Comparison of ENCODE assay signal across 15 cellular contexts in the genomic region with DNA sequence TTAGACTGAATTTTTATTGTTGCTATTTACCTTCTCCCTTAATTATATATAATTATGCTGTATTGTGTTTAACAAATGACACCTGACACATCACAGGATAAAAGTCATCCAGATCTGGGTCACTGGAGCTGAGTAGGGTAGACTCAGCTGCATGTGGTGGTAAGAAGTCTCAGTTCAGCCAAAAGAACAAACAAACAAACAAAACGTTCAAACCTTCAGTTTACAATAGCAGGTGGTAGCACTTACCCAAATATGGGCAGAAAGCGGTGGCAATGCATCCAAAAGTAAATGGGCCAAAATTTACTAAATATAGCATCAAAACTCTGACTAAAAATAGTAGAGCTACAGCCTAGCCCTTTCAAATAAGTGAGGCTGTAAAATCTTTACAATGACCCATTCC. TPM values are rescaled to one million over a fixed set of nuclear protein-coding genes. Genes with fewer than 3 reads are reported as not detected.
A peak's percentile ranks its signal among the peaks of the same experiment; 100 is the strongest.
DNase-seq lines count a peak whose midpoint lies in the region; ATAC-seq and TF ChIP-seq lines count a peak whose summit lies in the region.
"Had no signal": no experiment of that assay in that cellular context is flagged by ENCODE, and none has a peak within 500 bp of the region (broad histone marks: within the 10 kb centered on the region; RNA-seq: fewer than 3 reads in every experiment).

No MANE protein-coding gene starts in this region.

- no peak overlapping the region for H3K14ac ChIP-seq in IMR-90 (replicated peaks; ENCODE audit: low read depth, low read length)

- no peak overlapping the region for H2BK15ac ChIP-seq in IMR-90 (ENCODE audit: low read depth, low read length)

- in situ Hi-C loops in IMR-90 (cut with MboI; ENCODE audit: low sequenced_read_pairs) = no loop called here

- no peak overlapping the region for H3K27ac Mint-ChIP-seq in activated CD8-positive, alpha-beta T cell treated with anti-CD3 and anti-CD28 coated beads, Interleukin-2, amount 10 ng/mL, durations not matched to agents 7 days and 5 days
- H3K27ac Mint-ChIP-seq: activated CD4-positive, alpha-beta T cell treated with anti-CD3 and anti-CD28 coated beads, Interleukin-2, amount 10 ng/mL, durations not matched to agents 7 days and 5 days had no signal

- no CpG with 5 or more reads among the region's 2 CpGs for WGBS in IMR-90 (ENCODE audit: extremely low coverage in 2 of 2, insufficient read length in 1 of 2), 2 experiments

- H3K4ac ChIP-seq in IMR-90 (ENCODE audit: low read depth, low read length) = no peak overlapping the region

- H3K9me3 Mint-ChIP-seq in activated CD8-positive, alpha-beta T cell treated with anti-CD3 and anti-CD28 coated beads, Interleukin-2, amount 10 ng/mL, durations not matched to agents 7 days and 5 days (ENCODE audit: insufficient read depth) = no peaks in the 10 kb centered on the region
- H3K9me3 Mint-ChIP-seq: activated CD4-positive, alpha-beta T cell treated with anti-CD3 and anti-CD28 coated beads, Interleukin-2, amount 10 ng/mL, durations not matched to agents 7 days and 5 days had no signal

- intact Hi-C loops in IMR-90 (cut with micrococcal nuclease) = no loop called here

- no peak overlapping the region for H3K56ac ChIP-seq in IMR-90 (ENCODE audit: extremely low read depth, insufficient read depth, low read length)

- no TSS peak for BruUV-seq in IMR-90 (replicated peaks; lab: Mats Ljungman, UMichigan)

- CTCF ChIA-PET in IMR-90 (lab: Yijun Ruan, JAX) = no interaction called here
- CTCF ChIA-PET in activated CD8-positive, alpha-beta T cell treated with anti-CD3 and anti-CD28 coated beads, Interleukin-2, amount 10 ng/mL, durations not matched to agents 7 days and 5 days (lab: Charles Lee) = no interaction called here

- H3K27ac ChIP-seq in IMR-90 (ENCODE audit: insufficient read depth, low read length) = no peak overlapping the region
- H3K27ac ChIP-seq: pancreas had no signal

- H3K4me1 Mint-ChIP-seq in activated CD8-positive, alpha-beta T cell treated with anti-CD3 and anti-CD28 coated beads, Interleukin-2, amount 10 ng/mL, durations not matched to agents 7 days and 5 days (ENCODE audit: low read depth) = no peaks in the 10 kb centered on the region
- H3K4me1 Mint-ChIP-seq: activated CD4-positive, alpha-beta T cell treated with anti-CD3 and anti-CD28 coated beads, Interleukin-2, amount 10 ng/mL, durations not matched to agents 7 days and 5 days; central memory CD8-positive, alpha-beta T cell had no signal

- no peak for DNase-seq in IMR-90
- DNase-seq in amniotic stem cell (lab: John Stamatoyannopoulos, UW) = no peak
- DNase-seq in activated CD8-positive, alpha-beta T cell treated with anti-CD3 and anti-CD28 coated beads, Interleukin-2, amount 10 ng/mL, durations not matched to agents 7 days and 5 days = no peak
- DNase-seq in activated CD8-positive, alpha-beta memory T cell treated with anti-CD3 and anti-CD28 coated beads, Interleukin-2, amount 50 U/mL, for 48 hours = no peak
- DNase-seq: activated CD4-positive, alpha-beta T cell treated with anti-CD3 and anti-CD28 coated beads, Interleukin-2, amount 10 ng/mL, durations not matched to agents 7 days and 5 days; activated naive CD4-positive, alpha-beta T cell treated with Interleukin-2 at 50 U/mL for 16 hours; mesendoderm; pancreas; SW 1271 had no signal

- H3K4me3 ChIP-seq in IMR-90 (ENCODE audit: insufficient read depth, low read depth, low read length) = no peak overlapping the region
- H3K4me3 ChIP-seq: pancreas had no signal

- H3K9me3 ChIP-seq in IMR-90 (ENCODE audit: control insufficient read depth, insufficient read depth, low read length) = no peaks in the 10 kb centered on the region; the same call in 1 of the 2 replicates
- H3K9me3 ChIP-seq: pancreas had no signal

- no peaks in the 10 kb centered on the region for H3K36me3 ChIP-seq in IMR-90 (ENCODE audit: control insufficient read depth, insufficient read depth, low read length)
- H3K36me3 ChIP-seq: pancreas had no signal

- H2AK9ac ChIP-seq in IMR-90 (replicated peaks; ENCODE audit: low read depth, low read length, poor library complexity) = no peak overlapping the region

- H2BK20ac ChIP-seq in IMR-90 (ENCODE audit: low read depth, low read length) = peak overlapping the region; percentile 55; the same call in 1 of the 2 replicates

- H3K23ac ChIP-seq in IMR-90 (ENCODE audit: low read depth, low read length) = no peak overlapping the region

- H3K9me1 ChIP-seq in IMR-90 (ENCODE audit: insufficient read depth, low read length) = no peaks in the 10 kb centered on the region

- no peak overlapping the region for H3K4me2 ChIP-seq in IMR-90 (ENCODE audit: low read depth, low read length)

- no peaks in the 10 kb centered on the region for H3K4me1 ChIP-seq in IMR-90 (ENCODE audit: control insufficient read depth, insufficient read depth, low read length)
- H3K4me1 ChIP-seq: pancreas had no signal

- no peak overlapping the region for H3K18ac ChIP-seq in IMR-90 (ENCODE audit: low read depth, low read length)

- H3K36me3 Mint-ChIP-seq in activated CD8-positive, alpha-beta T cell treated with anti-CD3 and anti-CD28 coated beads, Interleukin-2, amount 10 ng/mL, durations not matched to agents 7 days and 5 days (ENCODE audit: low read depth) = no peaks in the 10 kb centered on the region

- no peak overlapping the region for H4K91ac ChIP-seq in IMR-90 (ENCODE audit: insufficient read depth, low read depth, low read length)

- no peaks in the 10 kb centered on the region for H3K79me1 ChIP-seq in IMR-90 (ENCODE audit: low read depth in 1 of 2, low read length in 2 of 2)

- H2AK5ac ChIP-seq in IMR-90 (ENCODE audit: low read depth, low read length) = no peak overlapping the region

- no peaks in the 10 kb centered on the region for H4K20me1 ChIP-seq in IMR-90 (ENCODE audit: insufficient read depth, low read length)

- H3K4me3 Mint-ChIP-seq in activated CD8-positive, alpha-beta T cell treated with anti-CD3 and anti-CD28 coated beads, Interleukin-2, amount 10 ng/mL, durations not matched to agents 7 days and 5 days = no peak overlapping the region
- H3K4me3 Mint-ChIP-seq: activated CD4-positive, alpha-beta T cell treated with anti-CD3 and anti-CD28 coated beads, Interleukin-2, amount 10 ng/mL, durations not matched to agents 7 days and 5 days; central memory CD8-positive, alpha-beta T cell had no signal

- H4K5ac ChIP-seq in IMR-90 (ENCODE audit: low read depth, low read length) = no peak overlapping the region

- ATAC-seq in GM18517 (IDR thresholded peaks at IDR 0.05; ENCODE audit: unreplicated experiment) (peak; percentile 42), GM21381 (IDR thresholded peaks at IDR 0.05; ENCODE audit: unreplicated experiment) (peak; percentile 31), HG02970 (IDR thresholded peaks at IDR 0.05; ENCODE audit: low FRiP score, unreplicated experiment) (peak; percentile 14), IMR-90 (ENCODE audit: low read depth) (no peak), GM19455 (IDR thresholded peaks at IDR 0.05; ENCODE audit: unreplicated experiment) (no peak)
- no peak for ATAC-seq in activated CD8-positive, alpha-beta T cell treated with anti-CD3 and anti-CD28 coated beads, Interleukin-2, amount 10 ng/mL, durations not matched to agents 7 days and 5 days
- ATAC-seq: esophagus mucosa, pancreas had no signal

- no peak overlapping the region for H2BK5ac ChIP-seq in IMR-90 (ENCODE audit: low read depth, low read length, poor library complexity, severe bottlenecking)

- no peak overlapping the region for H2AFZ ChIP-seq in IMR-90 (replicated peaks; ENCODE audit: low read length, poor library complexity)

- dilution Hi-C loops in IMR-90 (cut with HindIII; ENCODE audit: low sequenced_read_pairs, unreplicated experiment) = no loop called here

- H4K8ac ChIP-seq in IMR-90 (ENCODE audit: low read depth in 2 of 2, low read length in 2 of 2) = no peak overlapping the region

- H3K27me3 Mint-ChIP-seq in activated CD8-positive, alpha-beta T cell treated with anti-CD3 and anti-CD28 coated beads, Interleukin-2, amount 10 ng/mL, durations not matched to agents 7 days and 5 days (ENCODE audit: low read depth) = no peaks in the 10 kb centered on the region
- H3K27me3 Mint-ChIP-seq: activated CD4-positive, alpha-beta T cell treated with anti-CD3 and anti-CD28 coated beads, Interleukin-2, amount 10 ng/mL, durations not matched to agents 7 days and 5 days; central memory CD8-positive, alpha-beta T cell had no signal

- POLR2A ChIA-PET in IMR-90 (lab: Charles Lee; ENCODE audit: unreplicated experiment) = no interaction called here
- POLR2A ChIA-PET in activated CD8-positive, alpha-beta T cell treated with anti-CD3 and anti-CD28 coated beads, Interleukin-2, amount 10 ng/mL, durations not matched to agents 7 days and 5 days (lab: Charles Lee) = no interaction called here

- no peaks in the 10 kb centered on the region for H3K27me3 ChIP-seq in IMR-90 (ENCODE audit: control insufficient read depth, insufficient read depth, low read length)
- H3K27me3 ChIP-seq: pancreas had no signal

- no peak for TF ChIP-seq RAD21 in IMR-90 (IDR thresholded peaks at IDR 0.05; ENCODE audit: low read length)

- no peak overlapping the region for H3K9ac ChIP-seq in IMR-90 (ENCODE audit: low read depth, low read length)

- no peak for TF ChIP-seq POLR2A in IMR-90 (IDR thresholded peaks at IDR 0.05; ENCODE audit: low read depth, low read length)

- peak overlapping the region; percentile 37; the same call in 1 of the 2 replicates for H2BK120ac ChIP-seq in IMR-90 (ENCODE audit: low read depth, low read length)

- no peak for TF ChIP-seq CTCF in IMR-90 (conservative IDR thresholded peaks at IDR 0.05; ENCODE audit: low read depth, low read length)

TF ChIP-seq in IMR-90, 13 proteins besides CTCF, POLR2A, EP300 and RAD21 (continues in another document):
- TF ChIP-seq CEBPB (IDR thresholded peaks at IDR 0.05; ENCODE audit: low read depth, low read length) (no peak), NFE2L2 (IDR thresholded peaks at IDR 0.05; ENCODE audit: low read depth, low read length) (no peak), USF2 (IDR thresholded peaks at IDR 0.05; ENCODE audit: low read depth, low read length) (no peak), SMC3 (IDR thresholded peaks at IDR 0.05; ENCODE audit: low read depth, low read length) (no peak), MAFK (IDR thresholded peaks at IDR 0.05; ENCODE audit: low read depth, low read length) (no peak), BHLHE40 (IDR thresholded peaks at IDR 0.05; ENCODE audit: low read depth, low read length) (no peak)

RNA-seq across cellular contexts. Expression of gene ZWINT, which starts 42.2 kb away (rescaled TPM):
- 52.0 and 54.7 TPM in 2 replicates for total RNA-seq in IMR-90 (2012; rRNA removed)
- 47.3 and 56.4 TPM in 2 replicates for polyA plus RNA-seq in IMR-90 (2012; rRNA removed)
- 15.4 and 23.5 TPM in 2 replicates for polyA plus RNA-seq in IMR-90 (2012; cell fraction: cytosol; rRNA removed)
- polyA plus RNA-seq in IMR-90 (2012; cell fraction: nucleus; rRNA removed; ENCODE audit: low replicate concordance) = 32.5 and 44.4 TPM in 2 replicates
- total RNA-seq in activated CD8-positive, alpha-beta T cell treated with anti-CD3 and anti-CD28 coated beads, Interleukin-2, amount 10 ng/mL, durations not matched to agents 7 days and 5 days = 100 to 1,000 TPM; 119 to 123 TPM

Comparison
In these comparisons a context has a peak if more than half of its experiments do, and no peak if none do; other contexts are left out.
1. ATAC-seq: peak in GM18517 (single experiment), GM21381 (single experiment) and HG02970 (single experiment); none in IMR-90 (single experiment), GM19455 (single experiment) and activated CD8-positive, alpha-beta T cell treated with anti-CD3 and anti-CD28 coated beads, Interleukin-2, amount 10 ng/mL, durations not matched to agents 7 days and 5 days (single experiment).